Comparison of ENCODE assay signal across 12 cellular contexts in the genomic region with DNA sequence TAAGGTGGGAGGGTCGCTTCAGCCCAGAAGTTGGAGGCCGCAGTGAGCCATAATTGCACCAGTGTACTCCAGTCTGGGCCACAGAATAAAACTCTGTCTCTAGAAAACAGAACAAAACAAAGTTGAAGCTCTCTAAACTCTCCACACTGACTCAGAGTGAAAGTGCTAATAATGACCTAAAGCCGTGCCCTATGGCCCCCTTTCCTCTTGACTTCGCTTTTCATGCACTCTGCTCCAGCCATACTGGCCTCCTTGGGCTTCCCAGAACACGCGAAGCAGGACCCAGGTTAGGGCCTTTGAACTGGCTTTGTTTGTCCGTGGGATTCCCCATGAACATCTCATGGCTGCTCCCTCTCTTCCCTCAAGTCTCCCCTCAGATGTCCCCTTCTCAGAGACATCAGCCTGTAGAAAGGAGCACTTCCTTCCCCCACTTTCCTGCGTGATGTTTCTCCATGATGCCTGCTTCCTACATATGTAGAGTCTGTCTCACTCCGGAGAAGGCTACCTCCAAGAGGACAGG. TPM values are rescaled to one million over a fixed set of nuclear protein-coding genes. Genes with fewer than 3 reads are reported as not detected.
DNase-seq lines count a peak whose midpoint lies in the region; ATAC-seq and TF ChIP-seq lines count a peak whose summit lies in the region.
"Had no signal": no experiment of that assay in that cellular context is flagged by ENCODE, and none has a peak within 500 bp of the region (broad histone marks: within the 10 kb centered on the region; RNA-seq: fewer than 3 reads in every experiment).

No MANE protein-coding gene starts in this region.

- H3K27ac ChIP-seq in OCI-LY3 (ENCODE audit: low read length): peak overlapping the region; percentile 97

- H3K9ac ChIP-seq in OCI-LY3 (ENCODE audit: low read length): peak overlapping the region; percentile 69

- peak; percentile 35 for ATAC-seq in HG02970 (IDR thresholded peaks at IDR 0.05; ENCODE audit: low FRiP score, unreplicated experiment)

- H3K9me3 ChIP-seq in OCI-LY3 (ENCODE audit: insufficient read depth, low read length): no peaks in the 10 kb centered on the region

- peak overlapping the region; percentile 89 for H3K4me2 ChIP-seq in OCI-LY3 (ENCODE audit: low read length)

- H3K4me1 Mint-ChIP-seq in CD14-positive monocyte: peaks cover 43% of the 10 kb centered on the region
- H3K4me1 Mint-ChIP-seq in progenitor cell of endocrine pancreas (ENCODE audit: low read depth): no peaks in the 10 kb centered on the region

- H3K27me3 Mint-ChIP-seq in CD14-positive monocyte (ENCODE audit: low read depth in 3 of 3) (peaks cover 0 to 2% (median 0%) of the 10 kb centered on the region in 3 donors), progenitor cell of endocrine pancreas (no peaks in the 10 kb centered on the region)

- no peaks in the 10 kb centered on the region for H3K36me3 ChIP-seq in OCI-LY3 (replicated peaks; ENCODE audit: low read depth, low read length)

- H3K27ac Mint-ChIP-seq in CD14-positive monocyte (peak overlapping the region; percentile 16 to 93 (median 88)), progenitor cell of endocrine pancreas (no peak overlapping the region)
- H3K27ac Mint-ChIP-seq: activated T-helper 1 cell treated with anti-CD3 and anti-CD28 coated beads, Interleukin-12 subunit alpha, Interleukin-12 subunit beta, Interleukin-2, Interleukin-4 antibody, amounts not matched to agents 30 ng/mL and 10 ng/mL and 1 ng/mL, durations not matched to agents 14 hours and 24 hours and 36 hours had no signal

- peak; percentile 44 for TF ChIP-seq POLR2A in GM19099 (IDR thresholded peaks at IDR 0.05; ENCODE audit: extremely low read depth, insufficient read length, low read depth)

- DNase-seq in CD14-positive monocyte (ENCODE audit: low spot score) (no peak), progenitor cell of endocrine pancreas (ENCODE audit: low spot score, unreplicated experiment) (no peak), NCI-H345 treated with DMSO at 0.1 percent for 48 hours (lab: John Stamatoyannopoulos, UW; ENCODE audit: unreplicated experiment) (no peak)
- DNase-seq in stimulated activated CD4-positive, alpha-beta T cell treated with anti-CD3 and anti-CD28 coated beads, Interleukin-4, amount 100 ng/mL, for 1 hour: no peak
- DNase-seq in effector CD4-positive, alpha-beta T cell: no peak
- DNase-seq: NCI-H446 treated with DMSO at 0.1 percent for 48 hours, small intestine had no signal

- no peaks in the 10 kb centered on the region for H3K36me3 Mint-ChIP-seq in CD14-positive monocyte
- H3K36me3 Mint-ChIP-seq in progenitor cell of endocrine pancreas (ENCODE audit: insufficient read depth): no peaks in the 10 kb centered on the region

- no peaks in the 10 kb centered on the region for H3K27me3 ChIP-seq in OCI-LY3 (ENCODE audit: low read depth, low read length)

- no peaks in the 10 kb centered on the region for H3K79me2 ChIP-seq in OCI-LY3 (ENCODE audit: low read length)

- H3K9me3 Mint-ChIP-seq in CD14-positive monocyte (peaks cover 0 to 2% (median 0%) of the 10 kb centered on the region in 7 donors), progenitor cell of endocrine pancreas (ENCODE audit: low read depth) (no peaks in the 10 kb centered on the region)

- peak overlapping the region; percentile 43 for H3K4me3 ChIP-seq in OCI-LY3 (ENCODE audit: low read length)

- H2AFZ ChIP-seq in OCI-LY3 (ENCODE audit: low read depth, low read length): peak overlapping the region; percentile 24; the same call in 1 of the 2 replicates

- H3K4me3 Mint-ChIP-seq in CD14-positive monocyte: no peak overlapping the region
- H3K4me3 Mint-ChIP-seq in progenitor cell of endocrine pancreas (ENCODE audit: low read depth): no peak overlapping the region
- H3K4me3 Mint-ChIP-seq: activated T-helper 1 cell treated with anti-CD3 and anti-CD28 coated beads, Interleukin-12 subunit alpha, Interleukin-12 subunit beta, Interleukin-2, Interleukin-4 antibody, amounts not matched to agents 30 ng/mL and 10 ng/mL and 1 ng/mL, durations not matched to agents 14 hours and 24 hours and 36 hours had no signal

- TF ChIP-seq CTCF in CD14-positive monocyte (IDR thresholded peaks at IDR 0.05) (no peak), OCI-LY3 (IDR thresholded peaks at IDR 0.05; ENCODE audit: low read depth, low read length) (no peak), progenitor cell of endocrine pancreas (IDR thresholded peaks at IDR 0.05; ENCODE audit: unreplicated experiment) (no peak)

- intact Hi-C loops in CD14-positive monocyte (cut with micrococcal nuclease): loop anchor here in 1 of 2 donors (5.0 kb wide), 1 partner anchor 43 kb away; no protein-coding TSS in a partner anchor

- peaks cover 57% of the 10 kb centered on the region for H3K4me1 ChIP-seq in OCI-LY3 (ENCODE audit: low read length)

- no peaks in the 10 kb centered on the region for H4K20me1 ChIP-seq in OCI-LY3 (ENCODE audit: insufficient read depth, low read length)

RNA-seq across cellular contexts. Expression of a gene that starts 18.6 kb away (rescaled TPM):
- 10 to 100 TPM; 46.6 to 71.0 TPM for polyA plus RNA-seq in CD14-positive monocyte
- total RNA-seq in progenitor cell of endocrine pancreas: 0.19 and 0.20 TPM in 2 replicates
- total RNA-seq: glomerular endothelial cell had no signal

RNA-seq across cellular contexts. Expression of a gene that starts 34.6 kb away (rescaled TPM):
- 1 to 10 TPM; 2.1 to 3.9 TPM for polyA plus RNA-seq in CD14-positive monocyte
- 106 and 115 TPM in 2 replicates for total RNA-seq in progenitor cell of endocrine pancreas
